33 cellular contexts compared by ENCODE assay signal in the genomic region with DNA sequence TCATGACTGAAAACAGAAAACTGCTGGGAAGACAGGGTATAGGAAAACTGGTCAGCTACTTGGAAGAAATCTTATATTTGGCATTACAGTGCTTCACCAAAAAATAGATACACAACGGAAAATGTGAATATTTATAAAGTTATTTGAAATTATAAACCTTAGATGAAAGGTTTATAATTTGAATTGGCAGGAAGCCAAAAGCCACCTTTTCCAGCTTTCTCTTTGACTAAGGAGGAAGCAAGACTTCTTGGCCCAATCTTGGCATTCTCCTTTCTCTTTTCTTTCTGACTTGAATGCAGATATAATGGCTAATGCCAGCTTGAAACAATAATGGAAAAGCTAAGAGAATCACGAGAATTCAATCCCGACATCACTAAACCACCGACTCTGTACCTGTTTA.
"Had no signal": no experiment of that assay in that cellular context is flagged by ENCODE, and none has a peak within 500 bp of the region (broad histone marks: within the 10 kb centered on the region; RNA-seq: fewer than 3 reads in every experiment).

No MANE protein-coding gene starts in this region.

- H3K27ac ChIP-seq: adrenal gland, ascending aorta, body of pancreas, brain microvascular endothelial cell, breast epithelium, cardiac muscle cell had no signal

- H3K4me3 ChIP-seq: adrenal gland, ascending aorta, body of pancreas, breast epithelium, cardiac muscle cell had no signal

- DNase-seq: activated effector memory CD4-positive, alpha-beta T cell treated with anti-CD3 and anti-CD28 coated beads, Interleukin-2, amount 50 U/mL, for 16 hours; activated effector memory CD4-positive, alpha-beta T cell treated with Interleukin-2 at 50 U/mL for 16 hours; activated gamma-delta T cell; activated gamma-delta T cell treated with Interleukin-2 at 50 U/mL for 16 hours; activated naive CD4-positive, alpha-beta T cell; activated naive CD4-positive, alpha-beta T cell treated with anti-CD3 and anti-CD28 coated beads for 36 hours; activated naive CD4-positive, alpha-beta T cell treated with anti-CD3 and anti-CD28 coated beads, Interleukin-2, amount 10 ng/mL, durations not matched to agents 7 days and 5 days; activated naive CD4-positive, alpha-beta T cell treated with anti-CD3 and anti-CD28 coated beads, Interleukin-2, amount 50 U/mL, for 16 hours; activated naive CD4-positive, alpha-beta T cell treated with Interleukin-2 at 50 U/mL for 16 hours; activated naive CD8-positive, alpha-beta T cell treated with anti-CD3 and anti-CD28 coated beads for 36 hours; activated naive CD8-positive, alpha-beta T cell treated with anti-CD3 and anti-CD28 coated beads, Interleukin-2, amount 10 ng/mL, durations not matched to agents 7 days and 5 days; activated naive CD8-positive, alpha-beta T cell treated with anti-CD3 and anti-CD28 coated beads, Interleukin-2, amount 50 U/mL, for 24 hours; activated T-cell treated with anti-CD3 and anti-CD28 coated beads, Interleukin-2, amount 50 U/mL, for 24 hours; activated T-cell treated with anti-CD3 and anti-CD28 coated beads, Interleukin-2, amount 50 U/mL, for 4 hours; activated T-cell treated with anti-CD3 and anti-CD28 coated beads, Interleukin-2, amount 50 U/mL, for 48 hours; activated T-cell treated with anti-CD3 and anti-CD28 coated beads, Interleukin-2, amount 50 U/mL, for 72 hours; adrenal gland; amniotic stem cell; amygdala; anterior cingulate cortex; aorta; body of pancreas; brain microvascular endothelial cell; caudate nucleus; central memory CD4-positive, alpha-beta T cell; cerebellar nuclear complex had no signal

- H3K27me3 ChIP-seq: adrenal gland, ascending aorta, body of pancreas, brain microvascular endothelial cell, breast epithelium, cardiac muscle cell had no signal

- FAIRE-seq: astrocyte, bronchial epithelial cell had no signal

- ATAC-seq: activated naive CD4-positive, alpha-beta T cell treated with anti-CD3 and anti-CD28 coated beads, Interleukin-2, amount 50 U/mL, for 72 hours; activated naive CD8-positive, alpha-beta T cell treated with anti-CD3 and anti-CD28 coated beads, Interleukin-2, amount 50 U/mL, for 24 hours; activated T-cell treated with anti-CD3 and anti-CD28 coated beads, Interleukin-2, amount 50 U/mL, for 4 hours; activated T-cell treated with anti-CD3 and anti-CD28 coated beads, Interleukin-2, amount 50 U/mL, for 72 hours; activated T-helper 17 cell treated with anti-CD3 and anti-CD28 coated beads, Interleukin-2, amount 50 U/mL, for 72 hours; body of pancreas had no signal

- H3K4me1 ChIP-seq: ascending aorta, body of pancreas, breast epithelium had no signal

- H3K9me3 ChIP-seq: adrenal gland, ascending aorta, body of pancreas, breast epithelium had no signal

- H3K36me3 ChIP-seq: adrenal gland, ascending aorta, brain microvascular endothelial cell, breast epithelium, cardiac muscle cell had no signal
